ENCODE assay signal across 23 cellular contexts in the genomic region with DNA sequence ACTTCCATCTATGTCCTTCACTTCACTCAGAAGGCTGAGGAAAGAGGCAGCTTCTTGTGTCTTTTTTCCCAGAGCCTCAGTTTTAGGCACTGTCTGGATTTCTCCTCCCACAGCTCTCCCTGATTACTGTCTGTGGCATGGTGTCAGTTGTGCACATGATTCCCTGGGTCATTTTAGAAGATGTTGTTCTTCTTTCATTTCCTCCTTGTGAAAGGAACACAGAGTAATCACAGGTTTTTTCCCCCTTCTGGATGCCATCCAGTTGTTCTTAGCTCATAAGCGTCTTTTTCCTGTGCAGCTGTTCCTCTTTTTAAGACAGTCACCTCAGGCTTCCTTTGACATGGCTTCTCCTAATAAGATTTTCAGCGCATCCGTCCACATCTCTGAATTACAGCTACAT.
A peak's percentile ranks its signal among the peaks of the same experiment; 100 is the strongest.
DNase-seq lines count a peak whose midpoint lies in the region; ATAC-seq and TF ChIP-seq lines count a peak whose summit lies in the region.
"Had no signal": no experiment of that assay in that cellular context is flagged by ENCODE, and none has a peak within 500 bp of the region (broad histone marks: within the 10 kb centered on the region; RNA-seq: fewer than 3 reads in every experiment).

No MANE protein-coding gene starts in this region.

- no peak for DNase-seq in Right ventricle myocardium superior
- DNase-seq in right atrium auricular region (ENCODE audit: low spot score): no peak
- peak; percentile 32 to 87 for DNase-seq in SJCRH30
- DNase-seq in left lobe of liver (ENCODE audit: low spot score): no peak
- DNase-seq in upper lobe of right lung: no peak
- DNase-seq in cortex of kidney (lab: John Stamatoyannopoulos, UW): no peak
- DNase-seq in D341Med (ENCODE audit: low spot score): no peak
- DNase-seq: activated CD4-positive, alpha-beta T cell treated with anti-CD3 and anti-CD28 coated beads for 36 hours; activated effector memory CD4-positive, alpha-beta T cell treated with anti-CD3 and anti-CD28 coated beads, Interleukin-2, amount 50 U/mL, for 16 hours; immature natural killer cell; MM.1S; natural killer cell; NCI-H187 treated with DMSO at 0.1 percent for 48 hours; PC-3; small intestine; stimulated activated CD4-positive, alpha-beta T cell treated with anti-CD3 and anti-CD28 coated beads, Interleukin-4, amount 100 ng/mL, for 24 hours; T-helper 9 cell had no signal

- TF ChIP-seq CTCF in right atrium auricular region (IDR thresholded peaks at IDR 0.05) (no peak), upper lobe of right lung (IDR thresholded peaks at IDR 0.05) (no peak)

- H3K27ac ChIP-seq in right atrium auricular region (no peak overlapping the region), SJCRH30 (no peak overlapping the region), upper lobe of right lung (no peak overlapping the region)
- H3K27ac ChIP-seq: C4-2B, cardiac muscle cell, pancreas, suprapubic skin had no signal

- H3K27me3 ChIP-seq in right atrium auricular region (no peaks in the 10 kb centered on the region), SJCRH30 (no peaks in the 10 kb centered on the region), upper lobe of right lung (no peaks in the 10 kb centered on the region)
- H3K27me3 ChIP-seq: cardiac muscle cell, esophagus muscularis mucosa, pancreas, suprapubic skin had no signal

- ATAC-seq in Right ventricle myocardium superior (ENCODE audit: poor library complexity): peak; percentile 71
- peak; percentile 31 for ATAC-seq in left lobe of liver
- ATAC-seq in upper lobe of right lung: peak; percentile 92
- no peak for ATAC-seq in HG03045 (IDR thresholded peaks at IDR 0.05; ENCODE audit: unreplicated experiment)
- ATAC-seq: activated CD4-positive, alpha-beta T cell treated with anti-CD3 and anti-CD28 coated beads for 36 hours; natural killer cell; PC-3 had no signal

- H3K9me3 ChIP-seq in right atrium auricular region (no peaks in the 10 kb centered on the region), SJCRH30 (replicated peaks) (no peaks in the 10 kb centered on the region), upper lobe of right lung (no peaks in the 10 kb centered on the region)
- H3K9me3 ChIP-seq: esophagus muscularis mucosa, pancreas, suprapubic skin had no signal

- H3K36me3 ChIP-seq in right atrium auricular region (no peaks in the 10 kb centered on the region), SJCRH30 (no peaks in the 10 kb centered on the region), upper lobe of right lung (no peaks in the 10 kb centered on the region)
- H3K36me3 ChIP-seq: cardiac muscle cell, esophagus muscularis mucosa, pancreas, suprapubic skin had no signal

- H3K4me1 ChIP-seq in right atrium auricular region (no peaks in the 10 kb centered on the region), SJCRH30 (peaks cover 17% of the 10 kb centered on the region), upper lobe of right lung (no peaks in the 10 kb centered on the region)
- H3K4me1 ChIP-seq: pancreas, suprapubic skin had no signal

- no peak overlapping the region for H3K4me3 ChIP-seq in right atrium auricular region
- no peak overlapping the region for H3K4me3 ChIP-seq in SJCRH30
- no peak overlapping the region for H3K4me3 ChIP-seq in upper lobe of right lung
- H3K4me3 ChIP-seq: cardiac muscle cell, esophagus muscularis mucosa, pancreas, suprapubic skin had no signal

- intact Hi-C loops in Right ventricle myocardium superior (cut with DNase I): no loop called here
- intact Hi-C loops in upper lobe of right lung (cut with DNase I): no loop called here

Comparison
In these comparisons a context has a peak if more than half of its experiments do, and no peak if none do; other contexts are left out.
1. DNase-seq: peak in SJCRH30 (2 of 2); none in Right ventricle myocardium superior (single experiment), right atrium auricular region (single experiment), left lobe of liver (single experiment), upper lobe of right lung (single experiment), cortex of kidney (single experiment) and D341Med (single experiment).